In the genomic region with DNA sequence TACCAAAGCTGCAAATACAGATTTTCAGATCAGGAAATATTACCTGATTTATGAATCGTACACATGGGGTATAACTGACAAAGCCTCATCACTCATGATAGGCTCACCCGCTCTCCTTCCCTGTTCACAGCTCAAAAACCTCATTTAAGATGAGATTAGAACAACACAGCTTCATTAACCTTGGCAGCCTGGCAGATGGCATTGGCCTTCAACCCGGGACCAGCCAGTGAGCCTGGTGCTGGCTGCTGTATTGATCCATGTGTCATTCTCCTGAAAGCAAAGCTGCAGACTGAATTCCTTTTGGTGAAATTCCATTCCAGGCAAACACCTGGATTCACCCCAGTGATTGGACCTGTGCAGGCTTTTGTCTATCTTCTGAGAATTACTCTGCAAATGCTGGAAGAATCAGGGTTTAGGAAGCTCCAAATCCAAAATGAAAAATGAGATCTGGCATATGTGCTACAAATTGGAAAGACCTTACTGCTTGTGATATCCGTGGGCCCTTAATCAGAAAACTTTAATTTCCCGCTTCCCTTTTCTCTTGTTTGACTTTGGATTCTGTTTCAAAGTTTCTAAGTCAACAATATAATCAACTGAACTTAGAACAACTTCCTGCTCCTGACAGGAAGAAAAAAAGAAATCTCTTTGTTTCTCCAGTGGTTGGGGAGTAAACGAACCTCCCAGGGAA, we compare ENCODE assay signal across 19 cellular contexts.
DNase-seq lines count a peak whose midpoint lies in the region; ATAC-seq and TF ChIP-seq lines count a peak whose summit lies in the region.
"Had no signal": no experiment of that assay in that cellular context is flagged by ENCODE, and none has a peak within 500 bp of the region (broad histone marks: within the 10 kb centered on the region; RNA-seq: fewer than 3 reads in every experiment).

No MANE protein-coding gene starts in this region.

- H3K27me3 ChIP-seq in WERI-Rb-1 (ENCODE audit: insufficient read depth, low read depth, severe bottlenecking) = no peaks in the 10 kb centered on the region
- H3K27me3 ChIP-seq in right lobe of liver = no peaks in the 10 kb centered on the region
- H3K27me3 ChIP-seq in stomach = no peaks in the 10 kb centered on the region
- H3K27me3 ChIP-seq: right atrium auricular region, thyroid gland had no signal

- peak; percentile 91 to 96 (median 96) for ATAC-seq in right lobe of liver
- ATAC-seq: K562 had no signal

- intact Hi-C loops in right lobe of liver (cut with DNase I) = no loop called here
- intact Hi-C loops in stomach (cut with DNase I; ENCODE audit: low total_unique reads) = no loop called here

- H3K4me3 ChIP-seq in WERI-Rb-1 (ENCODE audit: low read depth, low read length) (no peak overlapping the region), right lobe of liver (peak overlapping the region in 2 of 3 donors; percentile 14 to 28), stomach (no peak overlapping the region)
- H3K4me3 ChIP-seq: K562, right atrium auricular region, thyroid gland had no signal

- DNase-seq in HT-29 (ENCODE audit: low spot score) = peak; percentile 20
- peak; percentile 37 for DNase-seq in WERI-Rb-1
- peak; percentile 73 to 87 (median 86) for DNase-seq in right lobe of liver
- no peak for DNase-seq in stomach
- no peak for DNase-seq in GM19238 (ENCODE audit: insufficient read length, low spot score)
- DNase-seq in activated CD4-positive, alpha-beta T cell treated with anti-CD3 and anti-CD28 coated beads, Interleukin-2, amount 50 U/mL, for 4 hours = no peak
- no peak for DNase-seq in NOMO-1 treated with dmso at 0.1 percent for 144 hours (lab: John Stamatoyannopoulos, UW; ENCODE audit: unreplicated experiment)
- DNase-seq: activated naive CD4-positive, alpha-beta T cell treated with anti-CD3 and anti-CD28 coated beads, Interleukin-2, amount 10 ng/mL, durations not matched to agents 7 days and 5 days; anterior cingulate cortex; HCEC 1CT; islet precursor cell; MM.1S; NCI-H1436; stimulated activated CD4-positive, alpha-beta T cell treated with anti-CD3 and anti-CD28 coated beads, Interleukin-12 subunit alpha, Interleukin-12 subunit beta, amount 100 ng/mL, for 4 hours; stimulated activated CD4-positive, alpha-beta T cell treated with anti-CD3 and anti-CD28 coated beads, Interleukin-4, amount 100 ng/mL, for 24 hours; stimulated activated naive CD4-positive, alpha-beta T cell treated with Interleukin-2 at 50 U/mL for 16 hours; thyroid gland had no signal

- TF ChIP-seq EP300 in stomach (IDR thresholded peaks at IDR 0.05) = no peak

- WGBS in right lobe of liver (ENCODE audit: insufficient coverage, low coverage, low lambda C conversion rate, missing lambda C conversion rate) = 26% methylated on average over 6 of the region's 6 CpGs
- 32 to 45% (median 41%) methylated on average over 6 of the region's 6 CpGs for WGBS in stomach, 5 donors

- no peak for TF ChIP-seq POLR2A in right lobe of liver (IDR thresholded peaks at IDR 0.05)
- no peak for TF ChIP-seq POLR2A in stomach (IDR thresholded peaks at IDR 0.05)

- H3K4me1 ChIP-seq in right lobe of liver (peaks cover 0 to 30% (median 5%) of the 10 kb centered on the region in 4 donors), stomach (peaks cover 0 to 19% (median 11%) of the 10 kb centered on the region in 4 donors)
- H3K4me1 ChIP-seq: right atrium auricular region, thyroid gland had no signal

- H3K27ac ChIP-seq in WERI-Rb-1 (no peak overlapping the region), right lobe of liver (peak overlapping the region; percentile 36 to 73 (median 65)), stomach (peak overlapping the region; percentile 10 to 59 (median 51))
- H3K27ac ChIP-seq: right atrium auricular region, thyroid gland had no signal

- H3K36me3 ChIP-seq in WERI-Rb-1 (no peaks in the 10 kb centered on the region), right lobe of liver (no peaks in the 10 kb centered on the region), stomach (no peaks in the 10 kb centered on the region)
- H3K36me3 ChIP-seq: right atrium auricular region, thyroid gland had no signal

- H3K9me3 ChIP-seq in WERI-Rb-1 (ENCODE audit: severe bottlenecking) = no peaks in the 10 kb centered on the region
- H3K9me3 ChIP-seq in right lobe of liver = no peaks in the 10 kb centered on the region
- no peaks in the 10 kb centered on the region for H3K9me3 ChIP-seq in stomach
- H3K9me3 ChIP-seq: right atrium auricular region, thyroid gland had no signal

- TF ChIP-seq CTCF in WERI-Rb-1 (IDR thresholded peaks at IDR 0.05; ENCODE audit: low read depth, low read length) (no peak), right lobe of liver (IDR thresholded peaks at IDR 0.05) (no peak), stomach (IDR thresholded peaks at IDR 0.05) (no peak)

Comparison
In these comparisons a context has a peak if more than half of its experiments do, and no peak if none do; other contexts are left out.
1. DNase-seq: peak in HT-29 (single experiment), WERI-Rb-1 (single experiment) and right lobe of liver (3 of 3); none in stomach (single experiment), GM19238 (single experiment), activated CD4-positive, alpha-beta T cell treated with anti-CD3 and anti-CD28 coated beads, Interleukin-2, amount 50 U/mL, for 4 hours (0 of 2) and NOMO-1 treated with dmso at 0.1 percent for 144 hours (single experiment).
2. H3K4me3 ChIP-seq: peak in right lobe of liver (2 of 3); none in WERI-Rb-1 (single experiment) and stomach (0 of 4).